In the genomic region with DNA sequence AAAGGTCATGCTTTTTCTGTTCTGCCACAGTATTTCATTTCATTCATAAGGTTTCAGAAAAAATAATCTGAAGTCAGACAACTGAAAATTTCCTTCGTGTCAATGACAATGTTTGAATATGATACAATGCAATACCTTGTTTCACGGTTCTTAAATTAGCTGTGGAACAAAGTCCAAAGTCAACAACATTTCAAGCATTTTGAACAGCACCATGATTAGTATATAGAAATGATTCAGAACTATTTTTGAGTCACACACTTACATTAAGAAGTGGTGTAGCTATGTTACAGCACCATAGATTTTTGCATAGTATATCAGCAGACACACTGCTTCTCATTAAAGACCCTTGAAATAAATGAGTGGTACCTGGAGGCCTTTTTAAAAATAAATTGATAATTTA, we compare ENCODE assay signal across 20 cellular contexts.
"Had no signal": no experiment of that assay in that cellular context is flagged by ENCODE, and none has a peak within 500 bp of the region (broad histone marks: within the 10 kb centered on the region; RNA-seq: fewer than 3 reads in every experiment).

No MANE protein-coding gene starts in this region.

- H2AFZ ChIP-seq: hepatocyte had no signal

- DNase-seq: activated CD4-positive, alpha-beta memory T cell treated with anti-CD3 and anti-CD28 coated beads for 36 hours; activated CD4-positive, alpha-beta T cell treated with anti-CD3 and anti-CD28 coated beads for 36 hours; activated CD8-positive, alpha-beta memory T cell treated with anti-CD3 and anti-CD28 coated beads, Interleukin-2, amount 10 ng/mL, durations not matched to agents 7 days and 5 days; activated naive CD4-positive, alpha-beta T cell treated with Interleukin-2 at 50 U/mL for 16 hours; activated naive CD8-positive, alpha-beta T cell treated with anti-CD3 and anti-CD28 coated beads, Interleukin-2, amount 10 ng/mL, durations not matched to agents 7 days and 5 days; activated T-cell treated with anti-CD3 and anti-CD28 coated beads, Interleukin-2, amount 50 U/mL, for 24 hours; cerebellar nuclear complex; cortex of kidney; effector CD4-positive, alpha-beta T cell; lower lobe of right lung; natural killer cell; pancreas; sigmoid colon; stimulated activated CD4-positive, alpha-beta T cell treated with anti-CD3 and anti-CD28 coated beads, Interleukin-12 subunit alpha, Interleukin-12 subunit beta, amount 100 ng/mL, for 4 hours; stimulated activated CD4-positive, alpha-beta T cell treated with anti-CD3 and anti-CD28 coated beads, Interleukin-1b, Interleukin-23, amount 100 ng/mL, for 48 hours; stimulated activated naive CD4-positive, alpha-beta T cell treated with Interleukin-2 at 50 U/mL for 16 hours; tibial artery had no signal

- H3K27me3 ChIP-seq: hepatocyte, pancreas, sigmoid colon, tibial artery had no signal

- H3K9me3 ChIP-seq: lower lobe of right lung, pancreas, sigmoid colon, tibial artery had no signal

- H3K4me3 ChIP-seq: hepatocyte, lower lobe of right lung, pancreas, sigmoid colon, tibial artery had no signal

- H3K79me2 ChIP-seq: hepatocyte had no signal

- H3K4me2 ChIP-seq: hepatocyte had no signal

- ATAC-seq: activated CD4-positive, alpha-beta T cell treated with anti-CD3 and anti-CD28 coated beads for 36 hours; activated CD8-positive, alpha-beta memory T cell treated with anti-CD3 and anti-CD28 coated beads, Interleukin-2, amount 10 ng/mL, durations not matched to agents 7 days and 5 days; esophagus mucosa; lower lobe of right lung; natural killer cell; pancreas; WTC11 had no signal

- H3K4me1 ChIP-seq: lower lobe of right lung, pancreas, sigmoid colon had no signal

- H3K27ac ChIP-seq: hepatocyte, lower lobe of right lung, pancreas, sigmoid colon, tibial artery had no signal

- H3K36me3 ChIP-seq: lower lobe of right lung, pancreas, sigmoid colon, tibial artery had no signal
